15 cellular contexts compared by ENCODE assay signal in genomic region chr2:181895788-181896187, GRCh38. TPM values are rescaled to one million over a fixed set of nuclear protein-coding genes. Genes with fewer than 3 reads are reported as not detected.
DNase-seq lines count a peak whose midpoint lies in the region; ATAC-seq and TF ChIP-seq lines count a peak whose summit lies in the region.
"Had no signal": no experiment of that assay in that cellular context is flagged by ENCODE, and none has a peak within 500 bp of the region (broad histone marks: within the 10 kb centered on the region; RNA-seq: fewer than 3 reads in every experiment).

No MANE protein-coding gene starts in this region.

- intact Hi-C loops in lower lobe of right lung (cut with DNase I) = no loop called here

- peaks cover 23% of the 10 kb centered on the region for H3K36me3 ChIP-seq in lower lobe of right lung
- peaks cover 15% of the 10 kb centered on the region for H3K36me3 ChIP-seq in thoracic aorta

- H3K27ac ChIP-seq in lower lobe of right lung (no peak overlapping the region), thoracic aorta (no peak overlapping the region)
- H3K27ac ChIP-seq: RWPE1 had no signal

- ATAC-seq in lower lobe of right lung = no peak
- no peak for ATAC-seq in thoracic aorta (ENCODE audit: insufficient number of reproducible peaks, low FRiP score, low read depth)
- ATAC-seq in GM21619 (IDR thresholded peaks at IDR 0.05; ENCODE audit: unreplicated experiment) = no peak
- ATAC-seq: stimulated activated effector memory CD8-positive, alpha-beta T cell treated with anti-CD3 and anti-CD28 coated beads, Interleukin-12 subunit alpha, Interleukin-12 subunit beta, amount 100 ng/mL, for 72 hours had no signal

- H3K4me3 ChIP-seq in lower lobe of right lung = peak overlapping the region; percentile 81
- peak overlapping the region; percentile 36 for H3K4me3 ChIP-seq in thoracic aorta

- H3K9me3 ChIP-seq in lower lobe of right lung (no peaks in the 10 kb centered on the region), thoracic aorta (no peaks in the 10 kb centered on the region)

- H3K27me3 ChIP-seq in lower lobe of right lung (ENCODE audit: low read depth) (no peaks in the 10 kb centered on the region), thoracic aorta (replicated peaks; ENCODE audit: insufficient read depth) (no peaks in the 10 kb centered on the region)

- H3K4me1 ChIP-seq in lower lobe of right lung (peaks cover 67% of the 10 kb centered on the region), thoracic aorta (ENCODE audit: control insufficient read depth in 1 of 2, low read depth in 2 of 2) (peaks cover 30 to 42% of the 10 kb centered on the region in 2 donors)

- TF ChIP-seq CTCF in lower lobe of right lung (IDR thresholded peaks at IDR 0.05) = no peak
- TF ChIP-seq CTCF in thoracic aorta (IDR thresholded peaks at IDR 0.05) = no peak

- DNase-seq in HuH-7 (ENCODE audit: low spot score) = peak; percentile 13
- DNase-seq in cerebellar cortex (ENCODE audit: low spot score) = peak; percentile 6
- no peak for DNase-seq in lower lobe of right lung
- DNase-seq in thoracic aorta (ENCODE audit: low spot score) = no peak
- no peak for DNase-seq in DMS 273 treated with DMSO at 0.1 percent for 48 hours (lab: John Stamatoyannopoulos, UW)
- DNase-seq in dermis blood vessel endothelial cell = no peak
- no peak for DNase-seq in NCI-H2196 (lab: John Stamatoyannopoulos, UW; ENCODE audit: unreplicated experiment)
- DNase-seq: activated naive CD4-positive, alpha-beta T cell treated with anti-CD3 and anti-CD28 coated beads for 36 hours; caudate nucleus; erythroblast; KBM-7; stimulated activated CD4-positive, alpha-beta T cell treated with anti-CD3 and anti-CD28 coated beads, Interleukin-4, amount 100 ng/mL, for 1 hour had no signal

RNA-seq across cellular contexts. Expression of gene ITPRID2, which starts 4.3 kb away (rescaled TPM):
- 190 TPM for total RNA-seq in lower lobe of right lung
- total RNA-seq in thoracic aorta = 100 to 1,000 TPM; 102 to 121 TPM
- 191 and 211 TPM in 2 replicates for total RNA-seq in dermis blood vessel endothelial cell

Comparison
In these comparisons a context has a peak if more than half of its experiments do, and no peak if none do; other contexts are left out.
1. DNase-seq: peak in HuH-7 (single experiment) and cerebellar cortex (single experiment); none in lower lobe of right lung (single experiment), thoracic aorta (single experiment), DMS 273 treated with DMSO at 0.1 percent for 48 hours (single experiment), dermis blood vessel endothelial cell (single experiment) and NCI-H2196 (single experiment).